ENCODE assay signal across 26 cellular contexts in genomic region chr7:135195968-135196629, GRCh38. TPM values are rescaled to one million over a fixed set of nuclear protein-coding genes. Genes with fewer than 3 reads are reported as not detected.
"Had no signal": no experiment of that assay in that cellular context is flagged by ENCODE, and none has a peak within 500 bp of the region (broad histone marks: within the 10 kb centered on the region; RNA-seq: fewer than 3 reads in every experiment).

No MANE protein-coding gene starts in this region.

- ATAC-seq: activated naive CD8-positive, alpha-beta T cell treated with anti-CD3 and anti-CD28 coated beads, Interleukin-2, amount 50 U/mL, for 24 hours; activated T-cell treated with anti-CD3 and anti-CD28 coated beads, Interleukin-2, amount 50 U/mL, for 4 hours; left lung; naive thymus-derived CD8-positive, alpha-beta T cell; T-cell had no signal

- H3K27me3 ChIP-seq: hepatocyte, left lung, neural progenitor cell, vagina had no signal

- H3K27ac ChIP-seq: hepatocyte, left lung, neural progenitor cell, vagina, VCaP had no signal

- H3K27me3 Mint-ChIP-seq: activated naive CD4-positive, alpha-beta T cell treated with anti-CD3 and anti-CD28 coated beads, Interleukin-2, amount 10 ng/mL, durations not matched to agents 7 days and 5 days; activated naive CD8-positive, alpha-beta T cell treated with anti-CD3 and anti-CD28 coated beads, Interleukin-2, amount 50 U/mL, for 24 hours; brain; naive thymus-derived CD8-positive, alpha-beta T cell; progenitor cell of endocrine pancreas; T-cell had no signal

- H3K36me3 ChIP-seq: neural progenitor cell had no signal

- H3K4me1 Mint-ChIP-seq: activated naive CD4-positive, alpha-beta T cell treated with anti-CD3 and anti-CD28 coated beads, Interleukin-2, amount 10 ng/mL, durations not matched to agents 7 days and 5 days; immature natural killer cell had no signal

- H3K4me3 ChIP-seq: hepatocyte, left lung, lung, neural progenitor cell, vagina had no signal

- H3K4me2 ChIP-seq: hepatocyte, neural progenitor cell had no signal

- DNase-seq: activated CD8-positive, alpha-beta memory T cell treated with anti-CD3 and anti-CD28 coated beads, Interleukin-2, amount 50 U/mL, for 48 hours; activated naive CD4-positive, alpha-beta T cell treated with anti-CD3 and anti-CD28 coated beads, Interleukin-2, amount 10 ng/mL, durations not matched to agents 7 days and 5 days; activated naive CD8-positive, alpha-beta T cell treated with anti-CD3 and anti-CD28 coated beads, Interleukin-2, amount 50 U/mL, for 24 hours; activated T-cell treated with anti-CD3 and anti-CD28 coated beads, Interleukin-2, amount 50 U/mL, for 4 hours; dermis blood vessel endothelial cell; effector CD8-positive, alpha-beta T cell; foreskin melanocyte; immature natural killer cell; kidney glomerular epithelial cell; left lung; naive thymus-derived CD8-positive, alpha-beta T cell; stimulated activated CD4-positive, alpha-beta T cell treated with anti-CD3 and anti-CD28 coated beads, Interleukin-4, amount 100 ng/mL, for 1 hour; T-cell; trophoblast cell had no signal

- H3K9me3 Mint-ChIP-seq: activated naive CD4-positive, alpha-beta T cell treated with anti-CD3 and anti-CD28 coated beads, Interleukin-2, amount 10 ng/mL, durations not matched to agents 7 days and 5 days; activated naive CD8-positive, alpha-beta T cell treated with anti-CD3 and anti-CD28 coated beads, Interleukin-2, amount 50 U/mL, for 24 hours; activated T-cell treated with anti-CD3 and anti-CD28 coated beads, Interleukin-2, amount 50 U/mL, for 4 hours; activated T-helper 2 cell treated with anti-CD3 and anti-CD28 coated beads, Interferon-gamma antibody, Interleukin-2, Interleukin-4, amounts not matched to agents 10 μg/mL and 5 μg/mL and 100 μg/mL, durations not matched to agents 14 hours and 24 hours and 36 hours; brain; immature natural killer cell; naive thymus-derived CD8-positive, alpha-beta T cell; neural progenitor cell; T-cell; T-helper 2 cell treated with Interferon-gamma antibody and Interleukin-4, amounts not matched to agents 5 μg/mL and 100 μg/mL, for 36 hours had no signal

- H3K4me3 Mint-ChIP-seq: activated naive CD4-positive, alpha-beta T cell treated with anti-CD3 and anti-CD28 coated beads, Interleukin-2, amount 10 ng/mL, durations not matched to agents 7 days and 5 days; activated naive CD8-positive, alpha-beta T cell treated with anti-CD3 and anti-CD28 coated beads, Interleukin-2, amount 50 U/mL, for 24 hours; activated T-cell treated with anti-CD3 and anti-CD28 coated beads, Interleukin-2, amount 50 U/mL, for 4 hours; brain; immature natural killer cell; naive thymus-derived CD8-positive, alpha-beta T cell; neural progenitor cell; T-cell; T-helper 2 cell treated with Interferon-gamma antibody and Interleukin-4, amounts not matched to agents 5 μg/mL and 100 μg/mL, for 36 hours had no signal

- H3K9me3 ChIP-seq: left lung, vagina had no signal

- H3K9ac ChIP-seq: neural progenitor cell had no signal

- H3K27ac Mint-ChIP-seq: activated naive CD4-positive, alpha-beta T cell treated with anti-CD3 and anti-CD28 coated beads, Interleukin-2, amount 10 ng/mL, durations not matched to agents 7 days and 5 days; activated naive CD8-positive, alpha-beta T cell treated with anti-CD3 and anti-CD28 coated beads, Interleukin-2, amount 50 U/mL, for 24 hours; activated T-helper 2 cell treated with anti-CD3 and anti-CD28 coated beads, Interferon-gamma antibody, Interleukin-2, Interleukin-4, amounts not matched to agents 10 μg/mL and 5 μg/mL and 100 μg/mL, durations not matched to agents 14 hours and 24 hours and 36 hours; immature natural killer cell; neural progenitor cell; progenitor cell of endocrine pancreas; T-cell; T-helper 2 cell treated with Interferon-gamma antibody and Interleukin-4, amounts not matched to agents 5 μg/mL and 100 μg/mL, for 36 hours had no signal

- H3K79me2 ChIP-seq: hepatocyte had no signal

- H2AFZ ChIP-seq: hepatocyte, neural progenitor cell had no signal

- H3K4me1 ChIP-seq: left lung, neural progenitor cell, vagina had no signal

RNA-seq across cellular contexts. Expression of gene STRA8, which starts 37.5 kb away (rescaled TPM):
- total RNA-seq: activated T-cell treated with anti-CD3 and anti-CD28 coated beads, Interleukin-2, amount 50 U/mL, for 4 hours; activated T-helper 2 cell treated with anti-CD3 and anti-CD28 coated beads, Interferon-gamma antibody, Interleukin-2, Interleukin-4, amounts not matched to agents 10 μg/mL and 5 μg/mL and 100 μg/mL, durations not matched to agents 14 hours and 24 hours and 36 hours; dermis blood vessel endothelial cell; hepatocyte; left lung; lung; naive thymus-derived CD8-positive, alpha-beta T cell; osteoblast; progenitor cell of endocrine pancreas; T-cell; temporal lobe; vagina had no signal
- polyA plus RNA-seq: esophagus; hepatocyte; immature natural killer cell; lung; naive thymus-derived CD8-positive, alpha-beta T cell had no signal
